In genomic region chr17:62059394-62059793, GRCh38 we compare ENCODE assay signal across 16 cellular contexts. TPM values are rescaled to one million over a fixed set of nuclear protein-coding genes. Genes with fewer than 3 reads are reported as not detected.
DNase-seq lines count a peak whose midpoint lies in the region; ATAC-seq, FAIRE-seq and TF ChIP-seq lines count a peak whose summit lies in the region.
"Had no signal": no experiment of that assay in that cellular context is flagged by ENCODE, and none has a peak within 500 bp of the region (broad histone marks: within the 10 kb centered on the region; RNA-seq: fewer than 3 reads in every experiment).

No MANE protein-coding gene starts in this region.

- H3K4me1 ChIP-seq in Loucy (ENCODE audit: insufficient read depth, low read length, poor library complexity, severe bottlenecking) (peaks cover 50% of the 10 kb centered on the region), H1 (replicated peaks in 1 of 4; ENCODE audit: control insufficient read depth in 3 of 4, insufficient read depth in 4 of 4, low read length in 3 of 4) (peaks cover 0 to 6% (median 2%) of the 10 kb centered on the region in 4 experiments; a peak in 2 of 7 replicates), pancreas (peaks cover 40 to 58% (median 41%) of the 10 kb centered on the region in 3 donors)

- no peak overlapping the region for H2AFZ ChIP-seq in Loucy (ENCODE audit: low read length)
- H2AFZ ChIP-seq in H1 (ENCODE audit: low read length) = no peak overlapping the region

- no peak overlapping the region for H2BK20ac ChIP-seq in H1 (ENCODE audit: low read length)

- 93% methylated on average over 2 of the region's 2 CpGs; no CpG with 5 or more reads in 1 of the 2 experiments for WGBS in H1 (ENCODE audit: extremely low coverage in 1 of 2, insufficient coverage in 1 of 2, insufficient read length in 1 of 2, insufficient replicate concordance in 2 of 2, low coverage in 1 of 2, low lambda C conversion rate in 2 of 2, missing lambda C conversion rate in 1 of 2), 2 experiments
- 48 to 52% methylated on average over 2 of the region's 2 CpGs for WGBS in pancreas, 2 donors

- H3K27me3 ChIP-seq in Loucy (ENCODE audit: insufficient read depth, low read length, poor library complexity, severe bottlenecking) (no peaks in the 10 kb centered on the region), H1 (replicated peaks in 1 of 4; ENCODE audit: control insufficient read depth in 3 of 4, extremely low read depth in 1 of 4, insufficient read depth in 3 of 4, low read length in 3 of 4) (no peaks in the 10 kb centered on the region), pancreas (no peaks in the 10 kb centered on the region)
- H3K27me3 ChIP-seq: BLaER1 had no signal

- H3K9me2 ChIP-seq in Loucy (replicated peaks; ENCODE audit: low read depth, low read length) = no peaks in the 10 kb centered on the region

- H2AK5ac ChIP-seq in H1 (ENCODE audit: low read depth, low read length) = no peak overlapping the region

- no peak overlapping the region for H4K91ac ChIP-seq in H1 (replicated peaks; ENCODE audit: insufficient read length, low read length)

- POLR2A ChIA-PET in H1 (lab: Charles Lee; ENCODE audit: partially characterized antibody) = interaction anchor here (1.2 kb wide), 2 partner anchors 21 to 50 kb away, joined by 3 read pairs; no protein-coding TSS in a partner anchor

- H3K4me2 ChIP-seq in Loucy (ENCODE audit: low read depth, low read length, poor library complexity, severe bottlenecking) (peak overlapping the region; percentile 80), H1 (ENCODE audit: insufficient read depth in 1 of 2, low read depth in 2 of 2, low read length in 2 of 2) (no peak overlapping the region)
- H3K4me2 ChIP-seq: BLaER1 had no signal

- H3K27ac ChIP-seq in H1 (ENCODE audit: low read depth, low read length) (no peak overlapping the region), pancreas (no peak overlapping the region)
- H3K27ac ChIP-seq: BLaER1, skin epidermis had no signal

- H3K14ac ChIP-seq in H1 (ENCODE audit: insufficient read length) = no peak overlapping the region

- no peak overlapping the region for H4K8ac ChIP-seq in H1 (ENCODE audit: extremely low read depth, insufficient read depth, low read length)

- peaks cover 94% of the 10 kb centered on the region for H4K20me1 ChIP-seq in Loucy (ENCODE audit: insufficient read depth, low read length, poor library complexity, severe bottlenecking)
- H4K20me1 ChIP-seq in H1 (replicated peaks in 1 of 2; ENCODE audit: control insufficient read depth in 1 of 2, insufficient read depth in 2 of 2, low read length in 2 of 2) = peaks cover 14 to 20% of the 10 kb centered on the region in 2 experiments

- ATAC-seq in pancreas (peak in 3 of 4 donors; percentile 12 to 29 (median 19)), GM19452 (IDR thresholded peaks at IDR 0.05; ENCODE audit: unreplicated experiment) (no peak), HG03342 (IDR thresholded peaks at IDR 0.05; ENCODE audit: unreplicated experiment) (no peak)

- H3K4me3 ChIP-seq in Loucy (ENCODE audit: low read length, poor library complexity, severe bottlenecking) = peak overlapping the region; percentile 95
- no peak overlapping the region for H3K4me3 ChIP-seq in H1 (ENCODE audit: extremely low read depth in 1 of 4, insufficient read depth in 2 of 4, low read depth in 3 of 4, low read length in 4 of 4)
- no peak overlapping the region for H3K4me3 ChIP-seq in pancreas
- H3K4me3 ChIP-seq: BLaER1, skin epidermis had no signal

- DNase-seq in D341Med (ENCODE audit: low spot score) = peak; percentile 45
- DNase-seq in H1 (ENCODE audit: low read depth in 1 of 2, low spot score in 2 of 2) = no peak
- no peak for DNase-seq in pancreas
- DNase-seq in NCI-H146 (lab: John Stamatoyannopoulos, UW) = no peak
- DNase-seq: activated naive CD4-positive, alpha-beta T cell; EL; KBM-7; naive B cell; NCI-H1105 treated with DMSO at 0.1 percent for 48 hours; NCI-H446 treated with DMSO at 0.1 percent for 48 hours had no signal

- no peak overlapping the region for H2BK12ac ChIP-seq in H1 (ENCODE audit: low read depth, low read length)

- no peak for TF ChIP-seq CTCF in Loucy (conservative IDR thresholded peaks at IDR 0.05; ENCODE audit: low read length)
- TF ChIP-seq CTCF in H1 (IDR thresholded peaks at IDR 0.05; ENCODE audit: control extremely low read depth in 1 of 3, insufficient read depth in 1 of 3, low read depth in 1 of 3, low read length in 3 of 3) = no peak
- TF ChIP-seq CTCF in pancreas (IDR thresholded peaks at IDR 0.05) = no peak

- TF ChIP-seq RAD21 in H1 (IDR thresholded peaks at IDR 0.05 in 1 of 2, conservative IDR thresholded peaks at IDR 0.05 in 1 of 2; ENCODE audit: low read depth in 2 of 2, low read length in 2 of 2) = no peak

- H3K18ac ChIP-seq in H1 (ENCODE audit: extremely low read depth, low read length) = no peak overlapping the region

- H3K9ac ChIP-seq in Loucy (ENCODE audit: low read depth, low read length, poor library complexity, severe bottlenecking) (peak overlapping the region; percentile 4), H1 (replicated peaks in 1 of 4; ENCODE audit: extremely low read depth in 1 of 4, low read depth in 3 of 4, low read length in 3 of 4) (no peak overlapping the region)
- H3K9ac ChIP-seq: BLaER1 had no signal

- no peak overlapping the region for H2BK15ac ChIP-seq in H1 (ENCODE audit: low read length)

- FAIRE-seq in H1 (lab: Jason Lieb, UNC) = no peak
- no peak for FAIRE-seq in pancreas (lab: Jason Lieb, UNC)
- FAIRE-seq: bronchial epithelial cell had no signal

- H3K36me3 ChIP-seq in Loucy (ENCODE audit: insufficient read depth, low read length) = peaks cover 26% of the 10 kb centered on the region; the same call in 1 of the 2 replicates
- peaks cover 0 to 58% (median 0%) of the 10 kb centered on the region in 4 experiments; a peak in 3 of 8 replicates for H3K36me3 ChIP-seq in H1 (ENCODE audit: control insufficient read depth in 2 of 4, insufficient read depth in 4 of 4, low read length in 3 of 4)
- no peaks in the 10 kb centered on the region for H3K36me3 ChIP-seq in pancreas

- H3K4ac ChIP-seq in H1 (replicated peaks; ENCODE audit: insufficient read length, low read depth, low read length) = no peak overlapping the region

- no peaks in the 10 kb centered on the region; the same call in 1 of the 2 replicates for H3K23me2 ChIP-seq in H1 (ENCODE audit: low read depth, low read length)

- intact Hi-C loops in pancreas (cut with DNase I) = no loop called here

- no peak overlapping the region for H3K56ac ChIP-seq in H1 (replicated peaks; ENCODE audit: insufficient read length, low read depth, low read length)

- no peaks in the 10 kb centered on the region for H3F3A ChIP-seq in Loucy (ENCODE audit: low read depth)

- peak overlapping the region; percentile 12 for H3K23ac ChIP-seq in H1 (ENCODE audit: insufficient read length)

- no peak overlapping the region for H2BK5ac ChIP-seq in H1 (ENCODE audit: low read depth, low read length)

- H4K5ac ChIP-seq in H1 (ENCODE audit: insufficient read length, low read depth, low read length) = no peak overlapping the region

- H3K79me1 ChIP-seq in H1 (ENCODE audit: low read depth, low read length) = no peaks in the 10 kb centered on the region

- H3K79me2 ChIP-seq in Loucy (ENCODE audit: insufficient read depth, low read length) (peaks cover 99% of the 10 kb centered on the region), H1 (ENCODE audit: control insufficient read depth in 1 of 2, insufficient read depth in 2 of 2, low read length in 2 of 2) (peaks cover 23 to 100% of the 10 kb centered on the region in 2 experiments)

- no peak overlapping the region for H2BK120ac ChIP-seq in H1 (replicated peaks; ENCODE audit: low read depth, low read length)

- no peak for TF ChIP-seq POLR2A in H1 (IDR thresholded peaks at IDR 0.05; ENCODE audit: control extremely low read depth in 1 of 2, low read depth in 2 of 2, low read length in 2 of 2)

- CTCF ChIA-PET in H1 (lab: Charles Lee; ENCODE audit: partially characterized antibody) = interaction anchor here (0.5 to 2.2 kb wide), 6 partner anchors 8 to 232 kb away, joined by 3 to 13 read pairs (median 4); no protein-coding TSS in a partner anchor

- H3K9me3 ChIP-seq in Loucy (ENCODE audit: insufficient read depth, low read depth, low read length) (no peaks in the 10 kb centered on the region), H1 (ENCODE audit: insufficient read depth in 2 of 2, low read depth in 1 of 2, low read length in 1 of 2) (no peaks in the 10 kb centered on the region), pancreas (no peaks in the 10 kb centered on the region)
- H3K9me3 ChIP-seq: BLaER1 had no signal

- no peak for TF ChIP-seq EP300 in H1 (IDR thresholded peaks at IDR 0.05; ENCODE audit: borderline replicate concordance in 1 of 2, low read depth in 2 of 2, low read length in 2 of 2)

TF ChIP-seq in H1, 55 proteins besides CTCF, POLR2A, EP300 and RAD21:
- TF ChIP-seq RNF2 (IDR thresholded peaks at IDR 0.05; ENCODE audit: borderline replicate concordance, low read depth, low read length, missing control alignments, poor library complexity, severe bottlenecking) (no peak), YY1 (IDR thresholded peaks at IDR 0.05; ENCODE audit: low read depth, low read length) (no peak), EZH2 (IDR thresholded peaks at IDR 0.05; ENCODE audit: low read depth, low read length, severe bottlenecking) (no peak), SP1 (IDR thresholded peaks at IDR 0.05; ENCODE audit: low read depth, low read length) (no peak), CHD1 (IDR thresholded peaks at IDR 0.05; ENCODE audit: low read depth, low read length) (no peak), SRF (IDR thresholded peaks at IDR 0.05; ENCODE audit: low read depth, low read length) (no peak), KDM4A (IDR thresholded peaks at IDR 0.05; ENCODE audit: low read depth, low read length, severe bottlenecking) (no peak), CEBPB (IDR thresholded peaks at IDR 0.05; ENCODE audit: low read depth, low read length) (no peak), JUN (IDR thresholded peaks at IDR 0.05; ENCODE audit: low read depth, low read length) (no peak), SP2 (IDR thresholded peaks at IDR 0.05; ENCODE audit: low read length) (no peak), RBBP5 (IDR thresholded peaks at IDR 0.05; ENCODE audit: borderline replicate concordance, low read depth, low read length) (no peak), BRCA1 (IDR thresholded peaks at IDR 0.05; ENCODE audit: low read depth, low read length) (no peak)

RNA-seq across cellular contexts. Expression of gene MED13, which starts 5.7 kb away (rescaled TPM):
- 42.0 and 44.8 TPM in 2 replicates for total RNA-seq in H1 (2021; fragmentation: NEBNext Ultra II Directional; extraction: Animal tissue kit (Norgen Biotek cat#: 25700))
- polyA plus RNA-seq in H1 (2011; rRNA removed) (8.6 and 11.3 TPM in 2 replicates), pancreas (1 to 10 TPM; 5.0 to 5.9 TPM)
- 11.0 TPM for polyA plus RNA-seq in H1 (2011; cell fraction: cytosol; rRNA removed)
- polyA plus RNA-seq in H1 (2011; cell fraction: nucleus; rRNA removed) = 18.8 TPM
- 9.4 to 14.4 TPM (median 12.3 TPM) in 4 replicates for polyA plus RNA-seq in H1 (2012, experiment 1 of 2)
- polyA plus RNA-seq in H1 (2012, experiment 2 of 2) = 0.72 TPM
- 12.3 TPM for polyA plus RNA-seq in H1 (2013, experiment 1 of 2)
- 11.3 TPM for polyA plus RNA-seq in H1 (2013, experiment 2 of 2)
- polyA minus RNA-seq in H1 (2011; rRNA and poly(A)+ RNA removed) = 155 and 179 TPM in 2 replicates
- 48.3 TPM for polyA minus RNA-seq in H1 (2011; cell fraction: cytosol; rRNA and poly(A)+ RNA removed)
- 129 TPM for polyA minus RNA-seq in H1 (2011; cell fraction: nucleus; rRNA and poly(A)+ RNA removed)
- 10 to 100 TPM; 27.4 to 39.8 (median 29.2) TPM for total RNA-seq in pancreas

Comparison
In these comparisons a context has a peak if more than half of its experiments do, and no peak if none do; other contexts are left out.
1. ATAC-seq: peak in pancreas (3 of 4); none in GM19452 (single experiment) and HG03342 (single experiment).